ENCODE assay signal across 16 cellular contexts in the genomic region with DNA sequence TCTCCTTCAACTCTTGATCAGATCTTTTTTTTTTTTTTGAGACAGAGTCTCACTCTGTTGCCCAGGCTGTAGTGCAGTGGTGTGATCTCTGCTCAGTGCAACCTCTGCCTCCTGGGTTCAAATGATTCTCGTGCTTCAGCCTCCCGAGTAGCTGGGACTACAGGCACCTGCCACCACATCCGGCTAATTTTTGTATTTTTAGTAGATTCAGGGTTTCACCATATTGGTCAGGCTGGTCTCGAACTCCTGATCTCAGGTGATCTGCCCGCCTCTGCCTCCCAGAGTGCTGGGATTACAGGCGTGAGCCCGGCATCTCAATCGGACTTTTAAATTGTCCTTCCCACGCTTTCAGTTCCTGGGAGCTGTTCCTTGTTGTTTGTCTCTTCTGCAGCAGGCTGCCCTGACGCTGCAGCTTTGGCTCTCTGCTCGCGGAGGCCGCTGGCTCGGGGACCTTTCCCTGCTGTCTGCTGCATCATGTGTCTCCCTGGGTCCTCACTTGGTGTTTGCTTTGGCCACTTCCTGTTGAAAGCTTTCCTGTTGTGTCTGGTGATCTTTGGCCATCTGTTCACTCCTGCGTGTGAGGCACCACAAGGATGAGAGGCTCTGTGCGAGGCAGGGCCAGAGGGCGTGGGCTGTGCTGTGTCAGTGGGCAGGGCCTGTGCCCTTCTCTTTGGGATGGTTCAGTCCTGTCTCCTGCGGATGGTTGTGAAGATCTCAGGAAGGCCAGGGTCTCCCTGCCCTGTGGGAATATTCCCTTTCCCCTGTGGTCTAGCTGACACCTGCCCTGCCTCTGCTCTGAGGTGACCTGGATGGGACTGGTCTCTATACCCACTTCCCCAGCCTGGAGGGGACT. TPM values are rescaled to one million over a fixed set of nuclear protein-coding genes. Genes with fewer than 3 reads are reported as not detected.
DNase-seq lines count a peak whose midpoint lies in the region; ATAC-seq and TF ChIP-seq lines count a peak whose summit lies in the region.
"Had no signal": no experiment of that assay in that cellular context is flagged by ENCODE, and none has a peak within 500 bp of the region (broad histone marks: within the 10 kb centered on the region; RNA-seq: fewer than 3 reads in every experiment).

No MANE protein-coding gene starts in this region.

- no peak for ATAC-seq in WTC11

- H3K27me3 Mint-ChIP-seq in activated T-cell treated with anti-CD3 and anti-CD28 coated beads, Interleukin-2, amount 50 U/mL, for 24 hours, result no peaks in the 10 kb centered on the region
- H3K27me3 Mint-ChIP-seq in WTC11 (ENCODE audit: low read depth) (no peaks in the 10 kb centered on the region), type B pancreatic cell (no peaks in the 10 kb centered on the region)

- CTCF ChIA-PET in WTC11 (lab: Charles Lee), result interaction anchor here (0.9 kb wide), 1 partner anchor 21 kb away, joined by 4 read pairs; no protein-coding TSS in a partner anchor

- H3K4me3 Mint-ChIP-seq in activated T-cell treated with anti-CD3 and anti-CD28 coated beads, Interleukin-2, amount 50 U/mL, for 24 hours, result no peak overlapping the region
- H3K4me3 Mint-ChIP-seq in WTC11, result no peak overlapping the region
- H3K4me3 Mint-ChIP-seq in type B pancreatic cell, result no peak overlapping the region

- no peak for DNase-seq in activated T-cell treated with anti-CD3 and anti-CD28 coated beads, Interleukin-2, amount 50 U/mL, for 24 hours
- no peak for DNase-seq in activated T-cell treated with anti-CD3 and anti-CD28 coated beads, Interleukin-2, amount 50 U/mL, for 1 hour
- DNase-seq in WTC11 (ENCODE audit: low spot score) (no peak), iris pigment epithelial cell (ENCODE audit: low read depth) (peak; percentile 58), type B pancreatic cell (ENCODE audit: extremely low spot score, unreplicated experiment) (no peak), NCI-H510A (lab: John Stamatoyannopoulos, UW) (no peak), SKM-1 (lab: John Stamatoyannopoulos, UW; ENCODE audit: unreplicated experiment) (no peak)
- DNase-seq in activated CD8-positive, alpha-beta memory T cell treated with anti-CD3 and anti-CD28 coated beads for 24 hours, result no peak
- DNase-seq: activated CD4-positive, CD25-positive, alpha-beta regulatory T cell treated with anti-CD3 and anti-CD28 coated beads, Interleukin-2, amount 50 U/mL, for 72 hours; activated gamma-delta T cell treated with Interleukin-2 at 50 U/mL for 16 hours; cortex of kidney; GF-D8; KBM-7 had no signal

- POLR2A ChIA-PET in WTC11 (lab: Charles Lee), result interaction anchor here (0.7 kb wide), 1 partner anchor 637 kb away, joined by 3 read pairs; no protein-coding TSS in a partner anchor

- H3K4me1 Mint-ChIP-seq in activated T-cell treated with anti-CD3 and anti-CD28 coated beads, Interleukin-2, amount 50 U/mL, for 24 hours (ENCODE audit: low read depth), result no peaks in the 10 kb centered on the region
- no peaks in the 10 kb centered on the region for H3K4me1 Mint-ChIP-seq in WTC11
- H3K4me1 Mint-ChIP-seq in type B pancreatic cell (ENCODE audit: unreplicated experiment), result no peaks in the 10 kb centered on the region

- H3K36me3 Mint-ChIP-seq in activated T-cell treated with anti-CD3 and anti-CD28 coated beads, Interleukin-2, amount 50 U/mL, for 24 hours (ENCODE audit: low read depth), result peaks cover 15% of the 10 kb centered on the region
- H3K36me3 Mint-ChIP-seq in WTC11, result peaks cover 3% of the 10 kb centered on the region; the same call in 1 of the 2 replicates
- no peaks in the 10 kb centered on the region for H3K36me3 Mint-ChIP-seq in type B pancreatic cell

- TF ChIP-seq CTCF in WTC11 (IDR thresholded peaks at IDR 0.05) (no peak), type B pancreatic cell (conservative IDR thresholded peaks at IDR 0.05) (no peak)

- H3K9me3 Mint-ChIP-seq in activated T-cell treated with anti-CD3 and anti-CD28 coated beads, Interleukin-2, amount 50 U/mL, for 24 hours, result no peaks in the 10 kb centered on the region
- H3K9me3 Mint-ChIP-seq in WTC11 (no peaks in the 10 kb centered on the region), type B pancreatic cell (no peaks in the 10 kb centered on the region)

- H3K27ac Mint-ChIP-seq in activated T-cell treated with anti-CD3 and anti-CD28 coated beads, Interleukin-2, amount 50 U/mL, for 24 hours, result peak overlapping the region; percentile 11
- H3K27ac Mint-ChIP-seq in WTC11 (peak overlapping the region; percentile 66; the same call in 1 of the 2 replicates), type B pancreatic cell (peak overlapping the region; percentile 63)

TF ChIP-seq in WTC11, 78 proteins besides CTCF, POLR2A, EP300 and RAD21:
- TF ChIP-seq JAZF1 (CRISPR knock-in tag; IDR thresholded peaks at IDR 0.05), result no peak
- peak; percentile 67; the same call in 1 of the 2 replicates for TF ChIP-seq GABPB1 (CRISPR knock-in tag; IDR thresholded peaks at IDR 0.05)
- TF ChIP-seq SMAD3 (CRISPR knock-in tag; IDR thresholded peaks at IDR 0.05; ENCODE audit: borderline replicate concordance), result no peak
TF ChIP-seq in WTC11: peak in this region for 1.

RNA-seq across cellular contexts. Expression of a gene that starts 18.4 kb away (rescaled TPM):
- total RNA-seq in WTC11 (2021) (89.3 to 110 TPM (median 93.8 TPM) in 3 replicates), type B pancreatic cell (ENCODE audit: low replicate concordance) (50.1 and 52.3 TPM in 2 replicates)

RNA-seq across cellular contexts. Expression of a gene that starts 51.1 kb away (rescaled TPM):
- total RNA-seq in WTC11 (2021) (0.72 to 1.1 TPM (median 0.94 TPM) in 3 replicates), type B pancreatic cell (ENCODE audit: low replicate concordance) (0.12 TPM in 2 replicates)
- total RNA-seq: glomerular endothelial cell, lower leg skin, subcutaneous adipose tissue had no signal

RNA-seq across cellular contexts. Expression of a gene that starts 57.7 kb away (rescaled TPM):
- total RNA-seq in WTC11 (2021), result 0.76 to 0.92 TPM (median 0.87 TPM) in 3 replicates
- total RNA-seq in type B pancreatic cell (ENCODE audit: low replicate concordance), result 0.52 and 1.4 TPM in 2 replicates

Comparison
In these comparisons a context has a peak if more than half of its experiments do, and no peak if none do; other contexts are left out.
1. H3K27ac Mint-ChIP-seq: peak in every context shown above with its lines; median percentile 66 in WTC11; 63 in type B pancreatic cell; 11 in activated T-cell treated with anti-CD3 and anti-CD28 coated beads, Interleukin-2, amount 50 U/mL, for 24 hours.